8 cellular contexts compared by ENCODE assay signal in genomic region chr2:235746257-235746934, GRCh38.
A peak's percentile ranks its signal among the peaks of the same experiment; 100 is the strongest.
DNase-seq lines count a peak whose midpoint lies in the region; ATAC-seq, FAIRE-seq and TF ChIP-seq lines count a peak whose summit lies in the region.

No MANE protein-coding gene starts in this region.

- CTCF ChIA-PET in BJ (lab: Yijun Ruan, JAX) = interaction anchor here (0.5 to 5.3 kb wide), 43 partner anchors 11 to 618 kb away, joined by 3 to 146 read pairs (median 4); no protein-coding TSS in a partner anchor

- DNase-seq in BJ (ENCODE audit: low read depth) = no peak
- DNase-seq in SJCRH30 = peak; percentile 76 to 93
- peak; percentile 73 for DNase-seq in astrocyte (ENCODE audit: low read depth)
- peak; percentile 91 for DNase-seq in hepatocyte (ENCODE audit: low spot score)
- no peak for DNase-seq in sciatic nerve (ENCODE audit: low spot score)

- H3K36me3 Mint-ChIP-seq in astrocyte (ENCODE audit: low read depth, unreplicated experiment) = peaks cover 8% of the 10 kb centered on the region

- ATAC-seq in GM18909 (IDR thresholded peaks at IDR 0.05; ENCODE audit: poor library complexity, unreplicated experiment) = peak; percentile 68
- ATAC-seq in sciatic nerve = peak; percentile 92
- no peak for ATAC-seq in GM19035 (IDR thresholded peaks at IDR 0.05; ENCODE audit: unreplicated experiment)

- H3F3A ChIP-seq in Loucy (ENCODE audit: low read depth) = no peaks in the 10 kb centered on the region

- FAIRE-seq in astrocyte (lab: Jason Lieb, UNC) = no peak

- H3K4me1 ChIP-seq in Loucy (ENCODE audit: insufficient read depth, low read length, poor library complexity, severe bottlenecking) (no peaks in the 10 kb centered on the region), SJCRH30 (peaks cover 21% of the 10 kb centered on the region), astrocyte (ENCODE audit: insufficient read depth, low read length) (no peaks in the 10 kb centered on the region), hepatocyte (ENCODE audit: insufficient read depth) (no peaks in the 10 kb centered on the region)

- H3K36me3 ChIP-seq in BJ (ENCODE audit: control insufficient read depth, insufficient read depth, low read length) (peaks cover 5% of the 10 kb centered on the region), Loucy (ENCODE audit: insufficient read depth, low read length) (peaks cover 21% of the 10 kb centered on the region; the same call in 1 of the 2 replicates), SJCRH30 (peaks cover 8% of the 10 kb centered on the region; the same call in 1 of the 2 replicates), astrocyte (ENCODE audit: insufficient read depth, low read length) (no peaks in the 10 kb centered on the region), hepatocyte (replicated peaks; ENCODE audit: insufficient read depth, low read depth) (no peaks in the 10 kb centered on the region)

- H4K20me1 ChIP-seq in Loucy (ENCODE audit: insufficient read depth, low read length, poor library complexity, severe bottlenecking) = no peaks in the 10 kb centered on the region
- H4K20me1 ChIP-seq in astrocyte (ENCODE audit: insufficient read depth, low read length) = peaks cover 13% of the 10 kb centered on the region
- H4K20me1 ChIP-seq in hepatocyte (ENCODE audit: insufficient read depth, poor library complexity, severe bottlenecking) = no peaks in the 10 kb centered on the region

- intact Hi-C loops in sciatic nerve (cut with DNase I) = loop anchor here (2.0 kb wide), 1 partner anchor 146 kb away; no protein-coding TSS in a partner anchor

- WGBS in hepatocyte (ENCODE audit: low lambda C conversion rate, missing lambda C conversion rate) = 54% methylated on average over 12 of the region's 12 CpGs

- no peak overlapping the region for H3K4me3 ChIP-seq in BJ (ENCODE audit: low read depth, low read length)
- H3K4me3 ChIP-seq in Loucy (ENCODE audit: low read length, poor library complexity, severe bottlenecking) = no peak overlapping the region
- no peak overlapping the region for H3K4me3 ChIP-seq in SJCRH30
- no peak overlapping the region for H3K4me3 ChIP-seq in astrocyte (ENCODE audit: insufficient read depth, low read depth, low read length)
- no peak overlapping the region for H3K4me3 ChIP-seq in hepatocyte

- H3K79me2 ChIP-seq in Loucy (ENCODE audit: insufficient read depth, low read length) (no peaks in the 10 kb centered on the region), astrocyte (ENCODE audit: insufficient read depth, low read length) (no peaks in the 10 kb centered on the region), hepatocyte (no peaks in the 10 kb centered on the region)

- H3K27me3 ChIP-seq in BJ (ENCODE audit: control insufficient read depth, insufficient read depth, low read length) (no peaks in the 10 kb centered on the region), Loucy (ENCODE audit: insufficient read depth, low read length, poor library complexity, severe bottlenecking) (no peaks in the 10 kb centered on the region), SJCRH30 (no peaks in the 10 kb centered on the region), astrocyte (ENCODE audit: insufficient read depth, low read length) (no peaks in the 10 kb centered on the region), hepatocyte (no peaks in the 10 kb centered on the region)

- no peak overlapping the region for H3K4me3 Mint-ChIP-seq in astrocyte (ENCODE audit: unreplicated experiment)

- peaks cover 17% of the 10 kb centered on the region for H3K4me1 Mint-ChIP-seq in astrocyte (ENCODE audit: low read depth, unreplicated experiment)

- H3K27ac ChIP-seq in SJCRH30 (no peak overlapping the region), astrocyte (ENCODE audit: low read depth, low read length) (no peak overlapping the region), hepatocyte (no peak overlapping the region)

- no peak overlapping the region for H3K27ac Mint-ChIP-seq in astrocyte (ENCODE audit: unreplicated experiment)

- H3K4me2 ChIP-seq in Loucy (ENCODE audit: low read depth, low read length, poor library complexity, severe bottlenecking) (no peak overlapping the region), astrocyte (ENCODE audit: low read length) (no peak overlapping the region), hepatocyte (no peak overlapping the region)

- no peaks in the 10 kb centered on the region for H3K9me3 ChIP-seq in Loucy (ENCODE audit: insufficient read depth, low read depth, low read length)
- H3K9me3 ChIP-seq in SJCRH30 (replicated peaks) = no peaks in the 10 kb centered on the region
- H3K9me3 ChIP-seq in astrocyte (ENCODE audit: insufficient read depth, low read depth, low read length) = no peaks in the 10 kb centered on the region
- no peaks in the 10 kb centered on the region for H3K9me3 ChIP-seq in hepatocyte (ENCODE audit: low read depth)

- H3K9me2 ChIP-seq in Loucy (replicated peaks; ENCODE audit: low read depth, low read length) (no peaks in the 10 kb centered on the region), hepatocyte (replicated peaks; ENCODE audit: insufficient read depth) (no peaks in the 10 kb centered on the region)

- H2AFZ ChIP-seq in Loucy (ENCODE audit: low read length) = no peak overlapping the region; the same call in 1 of the 2 replicates
- H2AFZ ChIP-seq in astrocyte (ENCODE audit: low read depth, low read length) = no peak overlapping the region
- no peak overlapping the region for H2AFZ ChIP-seq in hepatocyte

- no peaks in the 10 kb centered on the region for H3K27me3 Mint-ChIP-seq in astrocyte (ENCODE audit: low read depth, unreplicated experiment)

- TF ChIP-seq CTCF in BJ (IDR thresholded peaks at IDR 0.05; ENCODE audit: insufficient read depth, low read depth, low read length) (peak; percentile 84), Loucy (conservative IDR thresholded peaks at IDR 0.05; ENCODE audit: low read length) (peak; percentile 85), astrocyte (IDR thresholded peaks at IDR 0.05; ENCODE audit: insufficient read depth, low read depth, low read length) (peak; percentile 90), hepatocyte (IDR thresholded peaks at IDR 0.05; ENCODE audit: poor library complexity) (peak; percentile 80)

- POLR2A ChIA-PET in BJ (lab: Charles Lee) = interaction anchor here (0.7 kb wide), 2 partner anchors 147 to 500 kb away, joined by 3 to 4 read pairs; no protein-coding TSS in a partner anchor

- no peaks in the 10 kb centered on the region for H3K9me3 Mint-ChIP-seq in astrocyte (ENCODE audit: unreplicated experiment)

- H3K9ac ChIP-seq in Loucy (ENCODE audit: low read depth, low read length, poor library complexity, severe bottlenecking) (no peak overlapping the region), astrocyte (ENCODE audit: low read length) (no peak overlapping the region)

Comparison
In these comparisons a context has a peak if more than half of its experiments do, and no peak if none do; other contexts are left out.
1. DNase-seq: peak in SJCRH30 (2 of 2), astrocyte (single experiment) and hepatocyte (single experiment); none in BJ (single experiment) and sciatic nerve (single experiment).
2. Peak in every context shown above with its lines, with median percentiles within 50 percentile points of each other: CTCF ChIP-seq.